24 cellular contexts compared by ENCODE assay signal in genomic region chr6:45488269-45488668, GRCh38.
"Had no signal": no experiment of that assay in that cellular context is flagged by ENCODE, and none has a peak within 500 bp of the region (broad histone marks: within the 10 kb centered on the region; RNA-seq: fewer than 3 reads in every experiment).

No MANE protein-coding gene starts in this region.

- H3K36me3 ChIP-seq: adrenal gland, colonic mucosa, gastrocnemius medialis, left lung, lower lobe of right lung had no signal

- H3K9me3 Mint-ChIP-seq: activated CD4-positive, alpha-beta memory T cell treated with anti-CD3 and anti-CD28 coated beads for 36 hours; nephron; stimulated activated naive B cell treated with anti-CD40 and anti-IgM and Interleukin-4, amounts not matched to agents 10 μg/mL and 1 μg/mL and 100 μg/mL, for 72 hours had no signal

- ATAC-seq: body of pancreas; left lung; lower lobe of right lung; right cardiac atrium; stimulated activated naive B cell treated with anti-CD40 and anti-IgM and Interleukin-4, amounts not matched to agents 10 μg/mL and 1 μg/mL and 100 μg/mL, for 72 hours had no signal

- DNase-seq: activated CD4-positive, alpha-beta memory T cell treated with anti-CD3 and anti-CD28 coated beads for 36 hours; activated CD4-positive, CD25-positive, alpha-beta regulatory T cell treated with anti-CD3 and anti-CD28 coated beads, Interleukin-2, amount 50 U/mL, for 72 hours; activated CD8-positive, alpha-beta memory T cell treated with anti-CD3 and anti-CD28 coated beads, Interleukin-2, amount 50 U/mL, for 48 hours; activated gamma-delta T cell treated with Interleukin-2 at 50 U/mL for 16 hours; adrenal gland; aorta; body of pancreas; cerebellar nuclear complex; colonic mucosa; effector memory CD4-positive, alpha-beta T cell; gastrocnemius medialis; glutamatergic neuron; left lung; lower lobe of right lung; mesenchymal stem cell; posterior cingulate gyrus; right cardiac atrium; stimulated activated CD4-positive, alpha-beta T cell treated with anti-CD3 and anti-CD28 coated beads, Interleukin-15, amount 100 ng/mL, for 24 hours; stimulated activated CD4-positive, alpha-beta T cell treated with anti-CD3 and anti-CD28 coated beads, Interleukin-2, amount 100 ng/mL, for 24 hours; stimulated activated naive B cell treated with anti-CD40 and anti-IgM and Interleukin-4, amounts not matched to agents 10 μg/mL and 1 μg/mL and 100 μg/mL, for 72 hours; T1000 had no signal

- H3K9me3 ChIP-seq: adrenal gland, body of pancreas, colonic mucosa, gastrocnemius medialis, left lung, lower lobe of right lung, tibial nerve had no signal

- H3K36me3 Mint-ChIP-seq: stimulated activated naive B cell treated with anti-CD40 and anti-IgM and Interleukin-4, amounts not matched to agents 10 μg/mL and 1 μg/mL and 100 μg/mL, for 72 hours had no signal

- H3K27me3 Mint-ChIP-seq: activated CD4-positive, alpha-beta memory T cell treated with anti-CD3 and anti-CD28 coated beads for 36 hours; activated CD4-positive, alpha-beta T cell treated with anti-CD3 and anti-CD28 coated beads, Interleukin-2, amount 10 ng/mL, durations not matched to agents 24 days and 14 days; stimulated activated naive B cell treated with anti-CD40 and anti-IgM and Interleukin-4, amounts not matched to agents 10 μg/mL and 1 μg/mL and 100 μg/mL, for 72 hours had no signal

- H3K4me3 ChIP-seq: adrenal gland, body of pancreas, colonic mucosa, gastrocnemius medialis, left lung, lower lobe of right lung, tibial nerve had no signal

- H3K27me3 ChIP-seq: adrenal gland, body of pancreas, colonic mucosa, gastrocnemius medialis, left lung, tibial nerve had no signal

- H3K4me1 ChIP-seq: adrenal gland, body of pancreas, colonic mucosa, lower lobe of right lung had no signal

- H3K4me3 Mint-ChIP-seq: activated CD4-positive, alpha-beta memory T cell treated with anti-CD3 and anti-CD28 coated beads for 36 hours; activated CD4-positive, alpha-beta T cell treated with anti-CD3 and anti-CD28 coated beads, Interleukin-2, amount 10 ng/mL, durations not matched to agents 24 days and 14 days; nephron; stimulated activated naive B cell treated with anti-CD40 and anti-IgM and Interleukin-4, amounts not matched to agents 10 μg/mL and 1 μg/mL and 100 μg/mL, for 72 hours had no signal

- H3K27ac ChIP-seq: adrenal gland, body of pancreas, colonic mucosa, left lung, lower lobe of right lung had no signal

- H3K27ac Mint-ChIP-seq: nephron; stimulated activated naive B cell treated with anti-CD40 and anti-IgM and Interleukin-4, amounts not matched to agents 10 μg/mL and 1 μg/mL and 100 μg/mL, for 72 hours had no signal
